In the genomic region with DNA sequence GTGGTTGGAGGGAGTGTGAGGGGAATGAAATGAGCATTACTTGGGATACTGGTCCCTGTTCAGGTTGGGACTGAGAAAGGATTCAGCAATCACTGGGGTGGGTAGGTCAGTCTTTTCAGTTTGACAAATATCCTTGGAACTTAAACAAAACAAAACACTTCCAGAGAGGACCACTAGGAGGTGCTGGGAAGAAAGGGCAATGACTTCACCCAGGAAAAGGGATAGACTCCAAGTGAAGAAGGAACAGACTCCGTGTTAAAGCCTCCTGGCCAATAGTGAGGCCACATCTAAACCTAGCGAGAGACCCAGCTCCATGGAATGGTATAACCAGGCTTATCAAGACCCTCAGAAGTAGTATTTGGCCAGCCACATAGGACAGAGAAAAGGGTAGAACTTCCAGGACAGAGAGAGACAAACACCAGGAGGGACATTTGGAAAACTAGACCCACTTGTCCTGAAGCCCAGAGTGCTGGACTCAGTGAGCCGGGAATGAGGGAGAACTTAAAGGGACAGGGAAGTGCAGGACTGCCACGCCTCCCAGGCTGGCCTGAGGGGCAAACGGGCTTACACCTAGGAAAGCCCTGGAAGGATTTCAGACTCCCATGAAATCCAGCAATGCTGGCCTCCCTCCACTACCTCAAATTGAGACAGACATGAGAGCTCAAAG, we compare ENCODE assay signal across 8 cellular contexts. TPM values are rescaled to one million over a fixed set of nuclear protein-coding genes. Genes with fewer than 3 reads are reported as not detected.
DNase-seq lines count a peak whose midpoint lies in the region; ATAC-seq, FAIRE-seq and TF ChIP-seq lines count a peak whose summit lies in the region.

No MANE protein-coding gene starts in this region.

- H4K20me1 ChIP-seq in GM23338 (replicated peaks; ENCODE audit: insufficient read depth) (no peaks in the 10 kb centered on the region), fibroblast of lung (ENCODE audit: control insufficient read depth, extremely low read depth, insufficient read depth, low read length) (no peaks in the 10 kb centered on the region)

- no peak for TF ChIP-seq POLR2A in Peyer's patch (IDR thresholded peaks at IDR 0.05)

- intact Hi-C loops in pancreas (cut with DNase I): loop anchor here in 2 of 3 donors (10.0 kb wide), 1 partner anchor 151 kb away; no protein-coding TSS in a partner anchor

- H3K36me3 Mint-ChIP-seq in GM23338 (ENCODE audit: low read depth): no peaks in the 10 kb centered on the region

- H3K79me2 ChIP-seq in GM23338 (replicated peaks; ENCODE audit: insufficient read depth) (no peaks in the 10 kb centered on the region), fibroblast of lung (ENCODE audit: control insufficient read depth, insufficient read depth, low read length) (no peaks in the 10 kb centered on the region)

- TF ChIP-seq CTCF in BJ (IDR thresholded peaks at IDR 0.05; ENCODE audit: insufficient read depth, low read depth, low read length) (peak; percentile 78), GM23338 (conservative IDR thresholded peaks at IDR 0.05; ENCODE audit: low read depth in 2 of 2) (peak; percentile 78 to 88), Peyer's patch (IDR thresholded peaks at IDR 0.05) (peak in 5 of 6 experiments; percentile 19 to 87 (median 81)), fibroblast of lung (conservative IDR thresholded peaks at IDR 0.05 in 1 of 2, IDR thresholded peaks at IDR 0.05 in 1 of 2; ENCODE audit: low read depth in 1 of 2, low read length in 2 of 2) (peak; percentile 83 to 88), pancreas (IDR thresholded peaks at IDR 0.05) (peak; percentile 33 to 56 (median 42))

- peaks cover 16% of the 10 kb centered on the region for H3K4me1 Mint-ChIP-seq in GM23338

- H3K9me2 ChIP-seq in GM23338 (ENCODE audit: insufficient read depth): no peaks in the 10 kb centered on the region

- FAIRE-seq in pancreas (lab: Jason Lieb, UNC): no peak

- DNase-seq in BJ (ENCODE audit: low read depth) (peak; percentile 11), GM23338 (ENCODE audit: low spot score) (peak; percentile 95), Peyer's patch (peak in 1 of 3 donors; percentile 50), fibroblast of lung (ENCODE audit: low read depth in 2 of 2) (peak; percentile 38 to 68), pancreas (peak in 3 of 6 donors; percentile 22 to 49 (median 43))
- DNase-seq in stimulated activated CD4-positive, alpha-beta T cell treated with anti-CD3 and anti-CD28 coated beads, Interleukin-1b, Interleukin-23, amount 100 ng/mL, for 48 hours: no peak

- H3K27ac Mint-ChIP-seq in GM23338: no peak overlapping the region

- CTCF ChIA-PET in BJ (lab: Yijun Ruan, JAX): interaction anchor here (0.6 to 1.8 kb wide), 6 partner anchors 10 to 159 kb away, joined by 3 to 13 read pairs (median 4); no protein-coding TSS in a partner anchor

- H2AFZ ChIP-seq in GM23338 (no peak overlapping the region), fibroblast of lung (ENCODE audit: low read length) (no peak overlapping the region)

- H3K9me3 Mint-ChIP-seq in GM23338: no peaks in the 10 kb centered on the region

- H3K4me2 ChIP-seq in GM23338: no peak overlapping the region
- H3K4me2 ChIP-seq in fibroblast of lung (ENCODE audit: extremely low read depth, insufficient read depth, low read length): no peak overlapping the region

- H3K9ac ChIP-seq in fibroblast of lung (ENCODE audit: insufficient read depth, low read length): no peak overlapping the region

- ATAC-seq in GM23338: peak; percentile 93
- peak; percentile 93 to 99 (median 96) for ATAC-seq in pancreas
- ATAC-seq in GM18907 (IDR thresholded peaks at IDR 0.05; ENCODE audit: unreplicated experiment): no peak
- no peak for ATAC-seq in GM19455 (IDR thresholded peaks at IDR 0.05; ENCODE audit: unreplicated experiment)

- H3K4me3 Mint-ChIP-seq in GM23338: no peak overlapping the region

- H3K36me3 ChIP-seq in BJ (ENCODE audit: control insufficient read depth, insufficient read depth, low read length): no peaks in the 10 kb centered on the region
- H3K36me3 ChIP-seq in GM23338 (ENCODE audit: insufficient read depth): no peaks in the 10 kb centered on the region
- H3K36me3 ChIP-seq in Peyer's patch: no peaks in the 10 kb centered on the region
- H3K36me3 ChIP-seq in fibroblast of lung (ENCODE audit: control insufficient read depth, insufficient read depth, low read length): no peaks in the 10 kb centered on the region
- H3K36me3 ChIP-seq in pancreas: no peaks in the 10 kb centered on the region

- H3F3A ChIP-seq in GM23338 (replicated peaks; ENCODE audit: low read depth): no peaks in the 10 kb centered on the region

- POLR2A ChIA-PET in BJ (lab: Charles Lee): no interaction called here

- peaks cover 7% of the 10 kb centered on the region for H3K27me3 Mint-ChIP-seq in GM23338 (ENCODE audit: insufficient read depth, low read depth, poor library complexity)

- H3K27me3 ChIP-seq in BJ (ENCODE audit: control insufficient read depth, insufficient read depth, low read length) (no peaks in the 10 kb centered on the region), GM23338 (ENCODE audit: insufficient read depth) (no peaks in the 10 kb centered on the region), Peyer's patch (no peaks in the 10 kb centered on the region), fibroblast of lung (ENCODE audit: control insufficient read depth, insufficient read depth, low read length) (no peaks in the 10 kb centered on the region), pancreas (no peaks in the 10 kb centered on the region)

- H3K27ac ChIP-seq in GM23338 (ENCODE audit: low read depth) (no peak overlapping the region), Peyer's patch (no peak overlapping the region), fibroblast of lung (ENCODE audit: insufficient read depth, low read length) (no peak overlapping the region), pancreas (no peak overlapping the region)

- 35 to 39% methylated on average over 5 of the region's 5 CpGs for WGBS in pancreas, 2 donors

- H3K9me3 ChIP-seq in Peyer's patch (no peaks in the 10 kb centered on the region), fibroblast of lung (ENCODE audit: control insufficient read depth, insufficient read depth, low read depth, low read length) (no peaks in the 10 kb centered on the region), pancreas (no peaks in the 10 kb centered on the region)

- no peak overlapping the region for H3K4me3 ChIP-seq in BJ (ENCODE audit: low read depth, low read length)
- no peak overlapping the region for H3K4me3 ChIP-seq in GM23338
- no peak overlapping the region for H3K4me3 ChIP-seq in Peyer's patch
- H3K4me3 ChIP-seq in fibroblast of lung (replicated peaks in 1 of 4; ENCODE audit: control extremely low read depth in 1 of 4, insufficient read depth in 1 of 4, low read depth in 3 of 4, low read length in 4 of 4): no peak overlapping the region
- H3K4me3 ChIP-seq in pancreas: no peak overlapping the region

- peaks cover 12% of the 10 kb centered on the region for H3K4me1 ChIP-seq in GM23338 (ENCODE audit: insufficient read depth)
- H3K4me1 ChIP-seq in Peyer's patch: no peaks in the 10 kb centered on the region
- no peaks in the 10 kb centered on the region for H3K4me1 ChIP-seq in fibroblast of lung (ENCODE audit: control insufficient read depth, extremely low read depth, insufficient read depth, low read length)
- no peaks in the 10 kb centered on the region for H3K4me1 ChIP-seq in pancreas

TF ChIP-seq in GM23338, 12 proteins besides CTCF, POLR2A, EP300 and RAD21 (continues in another document):
- no peak for TF ChIP-seq ZNF114 (CRISPR knock-in tag; IDR thresholded peaks at IDR 0.05)

RNA-seq across cellular contexts. Expression of a gene that starts 19.6 kb away (rescaled TPM):
- not detected in 2 replicates for polyA plus RNA-seq in BJ (2011; rRNA removed)
- polyA minus RNA-seq in BJ (2011; rRNA and poly(A)+ RNA removed): not detected in 2 replicates
- 33.8 and 36.2 TPM in 2 replicates for total RNA-seq in GM23338 (2014; rRNA removed; shearing (Covaris generic))
- polyA plus RNA-seq in GM23338 (2016; fragmentation: Nextera tagmentation; extraction: Ambion mirVana): 2.2 and 2.5 TPM in 2 replicates
- total RNA-seq in Peyer's patch: 1 to 10 TPM in 1 of 4 donors, under 1 TPM in 3; 0.27 to 1.1 (median 0.74) TPM
- total RNA-seq in fibroblast of lung: under 0.01 TPM in 1 of 2 replicates, not detected in the other
- 0.01 TPM in 1 of 2 replicates, not detected in the other for polyA plus RNA-seq in fibroblast of lung
- not detected in 2 replicates for polyA plus RNA-seq in fibroblast of lung (2012)
- not detected in 2 replicates for polyA minus RNA-seq in fibroblast of lung (ENCODE audit: low replicate concordance)
- under 1 TPM; 0.23 to 0.83 (median 0.74) TPM for total RNA-seq in pancreas
- under 1 TPM; 0.42 to 0.77 TPM for polyA plus RNA-seq in pancreas

RNA-seq across cellular contexts. Expression of a gene that starts 55.0 kb away (rescaled TPM):
- 23.2 and 30.5 TPM in 2 replicates for polyA plus RNA-seq in BJ (2011; rRNA removed)
- polyA minus RNA-seq in BJ (2011; rRNA and poly(A)+ RNA removed): 16.3 and 16.4 TPM in 2 replicates
- total RNA-seq in GM23338 (2014; rRNA removed; shearing (Covaris generic)): 145 and 162 TPM in 2 replicates
- polyA plus RNA-seq in GM23338 (2016; fragmentation: Nextera tagmentation; extraction: Ambion mirVana): 202 and 208 TPM in 2 replicates
- total RNA-seq in Peyer's patch: 10 to 100 TPM; 20.0 to 87.5 (median 34.2) TPM
- total RNA-seq in fibroblast of lung: 27.2 and 31.0 TPM in 2 replicates
- 39.3 and 47.7 TPM in 2 replicates for polyA plus RNA-seq in fibroblast of lung
- polyA plus RNA-seq in fibroblast of lung (2012): 26.2 and 29.7 TPM in 2 replicates
- polyA minus RNA-seq in fibroblast of lung (ENCODE audit: low replicate concordance): 10.9 and 15.2 TPM in 2 replicates
- total RNA-seq in pancreas: 10 to 100 TPM; 17.2 to 28.1 (median 22.9) TPM
- 10 to 100 TPM; 16.8 to 20.9 TPM for polyA plus RNA-seq in pancreas

Comparison
In these comparisons a context has a peak if more than half of its experiments do, and no peak if none do; other contexts are left out.
1. ATAC-seq: peak in GM23338 (single experiment) and pancreas (4 of 4); none in GM18907 (single experiment) and GM19455 (single experiment).
2. RNA of a gene that starts 19.6 kb away (total RNA-seq): 33.8 to 36.2 TPM in GM23338; 0.27 to 1.1 TPM in Peyer's patch, 0.23 to 0.83 TPM in pancreas and under 0.01 TPM in fibroblast of lung; every median in the first group is over 10 times any median in the second.
3. Peak in every context shown above with its lines, with median percentiles within 50 percentile points of each other: CTCF ChIP-seq.